Comparison of ENCODE assay signal across 14 cellular contexts in the genomic region with DNA sequence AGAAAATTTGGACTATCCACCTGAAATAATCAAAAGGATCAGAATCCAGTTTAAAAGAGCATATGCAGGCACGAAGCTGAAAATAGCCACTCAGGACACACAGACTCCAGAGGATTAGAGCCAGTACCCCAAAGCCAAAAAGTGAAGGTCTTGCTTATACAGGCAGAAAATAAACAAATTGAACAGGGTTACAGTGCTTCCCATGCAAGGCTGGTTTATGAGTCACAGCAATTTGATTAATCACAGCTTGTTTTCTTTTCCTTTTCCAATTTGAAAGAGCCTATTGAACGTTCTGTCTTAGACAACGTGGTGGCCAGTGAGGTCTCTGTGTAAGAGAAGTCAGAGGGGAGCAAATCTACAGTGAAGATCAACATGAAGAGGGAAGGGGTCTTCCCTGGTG. TPM values are rescaled to one million over a fixed set of nuclear protein-coding genes. Genes with fewer than 3 reads are reported as not detected.
A peak's percentile ranks its signal among the peaks of the same experiment; 100 is the strongest.
DNase-seq lines count a peak whose midpoint lies in the region; ATAC-seq and TF ChIP-seq lines count a peak whose summit lies in the region.
"Had no signal": no experiment of that assay in that cellular context is flagged by ENCODE, and none has a peak within 500 bp of the region (broad histone marks: within the 10 kb centered on the region; RNA-seq: fewer than 3 reads in every experiment).

No MANE protein-coding gene starts in this region.

- H3K4me1 ChIP-seq in HCT116 (ENCODE audit: control insufficient read depth in 1 of 2, insufficient read depth in 2 of 2, low read length in 2 of 2) (peaks cover 0 to 7% of the 10 kb centered on the region in 2 experiments; a peak in 2 of 4 replicates), stomach (peaks cover 5 to 18% (median 12%) of the 10 kb centered on the region in 4 donors)

- no peaks in the 10 kb centered on the region for H3K36me3 Mint-ChIP-seq in activated T-cell treated with anti-CD3 and anti-CD28 coated beads, Interleukin-2, amount 50 U/mL, for 72 hours (ENCODE audit: insufficient read depth in 2 of 2)

- CTCF ChIA-PET in HCT116 (lab: Charles Lee) = interaction anchor here (0.8 to 2.0 kb wide), 6 partner anchors 9 to 258 kb away, joined by 3 to 10 read pairs (median 4); no protein-coding TSS in a partner anchor

- BruUV-seq in HCT116 (replicated peaks; lab: Mats Ljungman, UMichigan) = no TSS peak

- POLR2A ChIA-PET in HCT116 (lab: Charles Lee) = no interaction called here

- no peak overlapping the region for H3K9ac ChIP-seq in HCT116 (ENCODE audit: low read length)

- no peaks in the 10 kb centered on the region for H3K27me3 Mint-ChIP-seq in activated T-cell treated with anti-CD3 and anti-CD28 coated beads, Interleukin-2, amount 50 U/mL, for 72 hours (ENCODE audit: low read depth)

- H3K4me3 ChIP-seq in HCT116 (replicated peaks in 1 of 2; ENCODE audit: low read depth in 1 of 2, low read length in 2 of 2) (no peak overlapping the region), stomach (no peak overlapping the region)

- no peaks in the 10 kb centered on the region for H3K9me2 ChIP-seq in HCT116 (ENCODE audit: insufficient read depth)

- no peaks in the 10 kb centered on the region for H3K27me3 ChIP-seq in HCT116 (ENCODE audit: insufficient read depth, low read length)
- H3K27me3 ChIP-seq in stomach = no peaks in the 10 kb centered on the region

- H3K4me2 ChIP-seq in HCT116 (ENCODE audit: low read length) = no peak overlapping the region

- peak overlapping the region; percentile 75 for H2AFZ ChIP-seq in HCT116 (ENCODE audit: low read depth, low read length, poor library complexity, severe bottlenecking)

- no peak for TF ChIP-seq CTCF in HCT116 (IDR thresholded peaks at IDR 0.05 in 2 of 3, conservative IDR thresholded peaks at IDR 0.05 in 1 of 3; ENCODE audit: borderline replicate concordance in 1 of 3, insufficient read depth in 1 of 3, low read depth in 2 of 3, low read length in 2 of 3)
- no peak for TF ChIP-seq CTCF in stomach (IDR thresholded peaks at IDR 0.05)

- TF ChIP-seq POLR2A in HCT116 (IDR thresholded peaks at IDR 0.05; ENCODE audit: borderline replicate concordance, extremely low read depth, insufficient read depth, insufficient read length) (no peak), stomach (IDR thresholded peaks at IDR 0.05) (no peak)

- no peak overlapping the region for H3K4me3 Mint-ChIP-seq in activated T-cell treated with anti-CD3 and anti-CD28 coated beads, Interleukin-2, amount 50 U/mL, for 72 hours

- no peaks in the 10 kb centered on the region for H4K20me1 ChIP-seq in HCT116 (ENCODE audit: insufficient read depth)

- 24 to 39% (median 29%) methylated on average over 3 of the region's 3 CpGs for WGBS in stomach, 5 donors

- H3K9me3 ChIP-seq in HCT116 (ENCODE audit: control insufficient read depth in 1 of 2, insufficient read depth in 1 of 2, low read depth in 1 of 2, low read length in 2 of 2) (no peaks in the 10 kb centered on the region), stomach (peaks cover 11 to 20% (median 16%) of the 10 kb centered on the region in 4 donors)

- no peaks in the 10 kb centered on the region for H3K79me2 ChIP-seq in HCT116 (ENCODE audit: insufficient read depth, low read length)

- ATAC-seq in HCT116 = peak; percentile 13; the same call in 1 of the 2 replicates
- ATAC-seq in activated T-cell treated with anti-CD3 and anti-CD28 coated beads, Interleukin-2, amount 50 U/mL, for 72 hours (replicated peaks in 1 of 2) = no peak

- intact Hi-C loops in HCT116 (cut with micrococcal nuclease) = no loop called here
- intact Hi-C loops in stomach (cut with DNase I; ENCODE audit: low total_unique reads) = no loop called here
- intact Hi-C loops in cardiac septum (cut with DNase I) = no loop called here

- no peak overlapping the region for H3K27ac Mint-ChIP-seq in activated T-cell treated with anti-CD3 and anti-CD28 coated beads, Interleukin-2, amount 50 U/mL, for 72 hours

- H3K27ac ChIP-seq in HCT116 (ENCODE audit: low read depth, low read length) (no peak overlapping the region), stomach (peak overlapping the region in 3 of 5 donors; percentile 1 to 40 (median 35))

- peaks cover 0 to 4% of the 10 kb centered on the region in 2 donors for H3K9me3 Mint-ChIP-seq in activated T-cell treated with anti-CD3 and anti-CD28 coated beads, Interleukin-2, amount 50 U/mL, for 72 hours

- TF ChIP-seq EP300 in stomach (IDR thresholded peaks at IDR 0.05) = no peak

- DNase-seq in HCT116 (ENCODE audit: low read depth, low spot score) (no peak), astrocyte of the hippocampus (ENCODE audit: low read depth, low spot score) (peak; percentile 64), foreskin melanocyte (peak; percentile 12), stomach (no peak), GM19238 (ENCODE audit: insufficient read length, low spot score) (no peak), cardiac septum (ENCODE audit: low spot score) (no peak), HuH-7 (ENCODE audit: low spot score) (no peak)
- DNase-seq in activated T-cell treated with anti-CD3 and anti-CD28 coated beads, Interleukin-2, amount 50 U/mL, for 72 hours = no peak
- DNase-seq: activated CD4-positive, CD25-positive, alpha-beta regulatory T cell treated with anti-CD3 and anti-CD28 coated beads, Interleukin-2, amount 50 U/mL, for 72 hours; activated T-cell treated with anti-CD3 and anti-CD28 coated beads, Interleukin-2, amount 50 U/mL, for 1 hour; aorta; NCI-H2107; retina; substantia nigra had no signal

- RAD21 ChIA-PET in HCT116 (lab: Charles Lee; ENCODE audit: low non-redundant PET in 1 of 2, low total read pairs in 2 of 2, uncharacterized antibody in 2 of 2, unreplicated experiment in 2 of 2) = interaction anchor here in 1 of 2 experiments (0.7 kb wide), 1 partner anchor 294 kb away, joined by 6 read pairs; no protein-coding TSS in a partner anchor

- no peak for TF ChIP-seq RAD21 in HCT116 (IDR thresholded peaks at IDR 0.05; ENCODE audit: low read depth)

- H3K4me1 Mint-ChIP-seq in activated T-cell treated with anti-CD3 and anti-CD28 coated beads, Interleukin-2, amount 50 U/mL, for 72 hours (ENCODE audit: low read depth) = no peaks in the 10 kb centered on the region

- H3K36me3 ChIP-seq in HCT116 (ENCODE audit: control insufficient read depth in 1 of 2, insufficient read depth in 2 of 2, low read length in 2 of 2) = no peaks in the 10 kb centered on the region
- no peaks in the 10 kb centered on the region for H3K36me3 ChIP-seq in stomach

TF ChIP-seq in HCT116, 20 proteins besides CTCF, POLR2A, EP300 and RAD21 (continues in another document):
- TF ChIP-seq EGR1 (IDR thresholded peaks at IDR 0.05; ENCODE audit: low read depth) = no peak
- no peak for TF ChIP-seq CEBPB (IDR thresholded peaks at IDR 0.05; ENCODE audit: low read depth)
- TF ChIP-seq, protein P1, sequence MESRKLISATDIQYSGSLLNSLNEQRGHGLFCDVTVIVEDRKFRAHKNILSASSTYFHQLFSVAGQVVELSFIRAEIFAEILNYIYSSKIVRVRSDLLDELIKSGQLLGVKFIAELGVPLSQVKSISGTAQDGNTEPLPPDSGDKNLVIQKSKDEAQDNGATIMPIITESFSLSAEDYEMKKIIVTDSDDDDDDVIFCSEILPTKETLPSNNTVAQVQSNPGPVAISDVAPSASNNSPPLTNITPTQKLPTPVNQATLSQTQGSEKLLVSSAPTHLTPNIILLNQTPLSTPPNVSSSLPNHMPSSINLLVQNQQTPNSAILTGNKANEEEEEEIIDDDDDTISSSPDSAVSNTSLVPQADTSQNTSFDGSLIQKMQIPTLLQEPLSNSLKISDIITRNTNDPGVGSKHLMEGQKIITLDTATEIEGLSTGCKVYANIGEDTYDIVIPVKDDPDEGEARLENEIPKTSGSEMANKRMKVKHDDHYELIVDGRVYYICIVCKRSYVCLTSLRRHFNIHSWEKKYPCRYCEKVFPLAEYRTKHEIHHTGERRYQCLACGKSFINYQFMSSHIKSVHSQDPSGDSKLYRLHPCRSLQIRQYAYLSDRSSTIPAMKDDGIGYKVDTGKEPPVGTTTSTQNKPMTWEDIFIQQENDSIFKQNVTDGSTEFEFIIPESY (IDR thresholded peaks at IDR 0.05; ENCODE audit: extremely low read depth, insufficient replicate concordance, low read length) = no peak
- TF ChIP-seq EZH2 (IDR thresholded peaks at IDR 0.05) = no peak
- TF ChIP-seq ZNF274 (IDR thresholded peaks at IDR 0.05; ENCODE audit: low read depth, low read length) = no peak
- no peak for TF ChIP-seq YY1 (IDR thresholded peaks at IDR 0.05; ENCODE audit: extremely low read depth, insufficient replicate concordance, low read depth, low read length)
- TF ChIP-seq EZH2phosphoT487 (IDR thresholded peaks at IDR 0.05; ENCODE audit: borderline replicate concordance) = no peak

RNA-seq across cellular contexts. Expression of a gene that starts 10.2 kb away (rescaled TPM):
- 1.1 TPM for total RNA-seq in HCT116 (2021; ENCODE audit: unreplicated experiment)
- 0.14 and 0.59 TPM in 2 replicates for polyA plus RNA-seq in HCT116 (2012)
- not detected for total RNA-seq in stomach
- 1 to 10 TPM in 2 of 3 donors, under 1 TPM in 1; 0.50 to 3.4 (median 1.2) TPM for polyA plus RNA-seq in stomach
- total RNA-seq in activated T-cell treated with anti-CD3 and anti-CD28 coated beads, Interleukin-2, amount 50 U/mL, for 72 hours = under 1 TPM; 0.51 to 0.62 TPM
- total RNA-seq in cardiac septum = 0.38 TPM

RNA-seq across cellular contexts. Expression of a gene that starts 11.2 kb away (rescaled TPM):
- total RNA-seq in HCT116 (2021; ENCODE audit: unreplicated experiment) (2.4 TPM), stomach (1 to 10 TPM in 3 of 5 donors, under 1 TPM in 1, not detected in 1; 0.37 to 8.1 (median 4.6) TPM), cardiac septum (62.7 TPM)
- polyA plus RNA-seq in HCT116 (2012) = 1.4 and 1.8 TPM in 2 replicates
- 1 to 10 TPM; 1.7 to 5.0 (median 4.3) TPM for polyA plus RNA-seq in stomach
- total RNA-seq in activated T-cell treated with anti-CD3 and anti-CD28 coated beads, Interleukin-2, amount 50 U/mL, for 72 hours = not detected

Comparison
In these comparisons a context has a peak if more than half of its experiments do, and no peak if none do; other contexts are left out.
1. DNase-seq: peak in astrocyte of the hippocampus (single experiment) and foreskin melanocyte (single experiment); none in HCT116 (single experiment), stomach (single experiment), GM19238 (single experiment), activated T-cell treated with anti-CD3 and anti-CD28 coated beads, Interleukin-2, amount 50 U/mL, for 72 hours (0 of 2), cardiac septum (single experiment) and HuH-7 (single experiment).